ENCODE assay signal across 8 cellular contexts in the genomic region with DNA sequence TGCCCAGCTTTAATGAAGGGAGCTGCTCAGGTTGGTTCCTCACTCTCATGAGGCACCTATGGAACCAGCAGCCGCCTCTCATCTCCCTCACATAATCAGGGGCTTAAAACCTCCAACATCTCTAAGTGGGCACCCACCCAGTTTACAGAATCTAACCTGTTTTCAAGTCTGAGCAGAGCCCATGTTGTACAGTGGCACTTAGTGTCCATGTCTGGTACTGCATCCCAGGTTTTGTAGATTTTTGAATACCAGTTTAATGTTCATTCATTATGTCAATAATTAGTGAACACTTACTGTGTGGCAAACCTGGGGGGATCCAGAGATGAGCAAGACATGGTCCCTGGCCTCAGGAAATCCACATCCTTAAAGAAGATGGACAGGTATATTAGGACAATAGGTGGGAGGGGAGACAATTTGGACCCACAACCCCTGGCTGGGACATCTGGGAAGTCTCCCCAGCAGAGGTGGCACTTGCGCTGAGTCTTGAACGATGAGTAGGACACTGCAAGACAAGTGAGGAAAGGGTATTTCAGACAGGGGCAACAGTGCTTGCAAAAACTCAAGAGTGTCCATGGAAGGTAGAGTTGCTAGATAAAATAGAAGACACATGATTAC.
DNase-seq lines count a peak whose midpoint lies in the region; ATAC-seq and TF ChIP-seq lines count a peak whose summit lies in the region.

No MANE protein-coding gene starts in this region.

- H3K9me3 ChIP-seq in ascending aorta, result no peaks in the 10 kb centered on the region
- no peaks in the 10 kb centered on the region for H3K9me3 ChIP-seq in upper lobe of right lung

- DNase-seq in NCI-H1436 (lab: John Stamatoyannopoulos, UW) (peak; percentile 6), NCI-H1436 treated with DMSO at 0.1 percent for 48 hours (lab: John Stamatoyannopoulos, UW) (no peak), LHCN-M2 (ENCODE audit: low read depth) (peak; percentile 38), ascending aorta (ENCODE audit: low spot score in 2 of 2) (no peak), inferior parietal cortex (ENCODE audit: extremely low spot score) (peak; percentile 66), upper lobe of right lung (no peak), dedifferentiated amniotic fluid mesenchymal stem cell (ENCODE audit: extremely low spot score) (no peak)
- DNase-seq in activated effector memory CD4-positive, alpha-beta T cell treated with Interleukin-2 at 50 U/mL for 16 hours, result no peak

- ATAC-seq in upper lobe of right lung, result peak; percentile 48

- no peak overlapping the region for H3K4me3 ChIP-seq in ascending aorta
- H3K4me3 ChIP-seq in upper lobe of right lung, result no peak overlapping the region

- no peaks in the 10 kb centered on the region for H3K27me3 ChIP-seq in ascending aorta
- H3K27me3 ChIP-seq in upper lobe of right lung, result no peaks in the 10 kb centered on the region

- peak; percentile 56 to 83 (median 65) for TF ChIP-seq CTCF in ascending aorta (IDR thresholded peaks at IDR 0.05)
- peak; percentile 72 for TF ChIP-seq CTCF in upper lobe of right lung (IDR thresholded peaks at IDR 0.05)

- intact Hi-C loops in ascending aorta (cut with DNase I), result loop anchor here (1.0 kb wide), 1 partner anchor 185 kb away; no protein-coding TSS in a partner anchor
- intact Hi-C loops in upper lobe of right lung (cut with DNase I), result no loop called here

- H3K36me3 ChIP-seq in ascending aorta, result no peaks in the 10 kb centered on the region
- H3K36me3 ChIP-seq in upper lobe of right lung, result no peaks in the 10 kb centered on the region

- H3K27ac ChIP-seq in ascending aorta (no peak overlapping the region), upper lobe of right lung (no peak overlapping the region)

- no peaks in the 10 kb centered on the region for H3K4me1 ChIP-seq in ascending aorta
- H3K4me1 ChIP-seq in upper lobe of right lung, result no peaks in the 10 kb centered on the region

Comparison
In these comparisons a context has a peak if more than half of its experiments do, and no peak if none do; other contexts are left out.
1. DNase-seq: peak in NCI-H1436 (single experiment), LHCN-M2 (single experiment) and inferior parietal cortex (single experiment); none in NCI-H1436 treated with DMSO at 0.1 percent for 48 hours (single experiment), ascending aorta (0 of 2), upper lobe of right lung (single experiment), activated effector memory CD4-positive, alpha-beta T cell treated with Interleukin-2 at 50 U/mL for 16 hours (single experiment) and dedifferentiated amniotic fluid mesenchymal stem cell (single experiment).